Comparison of ENCODE assay signal across 1 cellular context in the genomic region with DNA sequence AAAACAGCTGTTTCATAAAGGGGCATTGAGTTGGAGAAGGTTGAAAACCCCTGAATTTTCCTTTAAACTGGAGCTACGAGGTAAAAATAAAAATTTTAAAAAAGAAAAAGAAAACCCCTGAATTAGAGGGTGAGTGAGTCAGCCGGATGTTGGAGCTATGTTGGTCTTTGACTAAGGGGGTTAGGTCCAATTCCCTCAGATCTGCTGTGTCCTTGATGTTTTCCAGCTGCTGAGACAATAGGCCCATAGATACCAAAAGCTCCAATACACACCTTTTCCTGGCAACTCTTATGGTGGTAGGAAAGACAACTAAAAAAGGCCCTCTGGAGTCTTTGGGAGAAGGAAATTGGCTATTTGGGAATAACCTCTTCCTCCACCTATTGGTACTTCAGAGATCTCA.
TF ChIP-seq lines count a peak whose summit lies in the region.

No MANE protein-coding gene starts in this region.

TF ChIP-seq in HepG2, 621 proteins besides CTCF, POLR2A, EP300 and RAD21 (continued from another document and continues in another):
- TF ChIP-seq, protein P1, sequence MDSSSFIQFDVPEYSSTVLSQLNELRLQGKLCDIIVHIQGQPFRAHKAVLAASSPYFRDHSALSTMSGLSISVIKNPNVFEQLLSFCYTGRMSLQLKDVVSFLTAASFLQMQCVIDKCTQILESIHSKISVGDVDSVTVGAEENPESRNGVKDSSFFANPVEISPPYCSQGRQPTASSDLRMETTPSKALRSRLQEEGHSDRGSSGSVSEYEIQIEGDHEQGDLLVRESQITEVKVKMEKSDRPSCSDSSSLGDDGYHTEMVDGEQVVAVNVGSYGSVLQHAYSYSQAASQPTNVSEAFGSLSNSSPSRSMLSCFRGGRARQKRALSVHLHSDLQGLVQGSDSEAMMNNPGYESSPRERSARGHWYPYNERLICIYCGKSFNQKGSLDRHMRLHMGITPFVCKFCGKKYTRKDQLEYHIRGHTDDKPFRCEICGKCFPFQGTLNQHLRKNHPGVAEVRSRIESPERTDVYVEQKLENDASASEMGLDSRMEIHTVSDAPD (CRISPR knock-in tag; IDR thresholded peaks at IDR 0.05) = 0 out of 2 replicates have a peak, but pooled peaks have one; percentile 28
- TF ChIP-seq ETV5 (CRISPR knock-in tag; IDR thresholded peaks at IDR 0.05; ENCODE audit: borderline replicate concordance) (peak; percentile 92), ZBTB7B (CRISPR knock-in tag; IDR thresholded peaks at IDR 0.05) (0 out of 2 replicates have a peak, but pooled peaks have one; percentile 42), FOXO1 (CRISPR knock-in tag; IDR thresholded peaks at IDR 0.05) (peak; percentile 44; the same call in 1 of the 2 replicates), FOSL1 (CRISPR knock-in tag; IDR thresholded peaks at IDR 0.05; ENCODE audit: borderline replicate concordance) (peak; percentile 75; the same call in 1 of the 2 replicates), RBFOX2 (IDR thresholded peaks at IDR 0.05; ENCODE audit: low read depth, low read length) (0 out of 2 replicates have a peak, but pooled peaks have one; percentile 12), HNF4A (CRISPR knock-in tag; IDR thresholded peaks at IDR 0.05) (peak; percentile 60), FOXA1 (IDR thresholded peaks at IDR 0.05) (no peak), FOXA1 (CRISPR knock-in tag; IDR thresholded peaks at IDR 0.05) (0 out of 2 replicates have a peak, but pooled peaks have one; percentile 39), CREM (IDR thresholded peaks at IDR 0.05) (peak; percentile 42), CREM (CRISPR knock-in tag; IDR thresholded peaks at IDR 0.05) (no peak), ZNF12 (CRISPR knock-in tag; IDR thresholded peaks at IDR 0.05) (peak; percentile 32; the same call in 1 of the 2 replicates), POLR2AphosphoS5 (IDR thresholded peaks at IDR 0.05; ENCODE audit: low read depth, low read length) (no peak), LCORL (IDR thresholded peaks at IDR 0.05) (no peak), LCORL (CRISPR knock-in tag; IDR thresholded peaks at IDR 0.05) (peak; percentile 66; the same call in 1 of the 2 replicates), ZNF615 (CRISPR knock-in tag; IDR thresholded peaks at IDR 0.05; ENCODE audit: borderline replicate concordance) (no peak), FOSL2 (CRISPR knock-in tag; IDR thresholded peaks at IDR 0.05) (peak; percentile 91), SOX5 (CRISPR knock-in tag; IDR thresholded peaks at IDR 0.05; ENCODE audit: borderline replicate concordance) (peak; percentile 89)
- TF ChIP-seq, protein P2, sequence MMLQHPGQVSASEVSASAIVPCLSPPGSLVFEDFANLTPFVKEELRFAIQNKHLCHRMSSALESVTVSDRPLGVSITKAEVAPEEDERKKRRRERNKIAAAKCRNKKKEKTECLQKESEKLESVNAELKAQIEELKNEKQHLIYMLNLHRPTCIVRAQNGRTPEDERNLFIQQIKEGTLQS (CRISPR knock-in tag; IDR thresholded peaks at IDR 0.05) = 0 out of 2 replicates have a peak, but pooled peaks have one; percentile 18
- TF ChIP-seq, protein P3, sequence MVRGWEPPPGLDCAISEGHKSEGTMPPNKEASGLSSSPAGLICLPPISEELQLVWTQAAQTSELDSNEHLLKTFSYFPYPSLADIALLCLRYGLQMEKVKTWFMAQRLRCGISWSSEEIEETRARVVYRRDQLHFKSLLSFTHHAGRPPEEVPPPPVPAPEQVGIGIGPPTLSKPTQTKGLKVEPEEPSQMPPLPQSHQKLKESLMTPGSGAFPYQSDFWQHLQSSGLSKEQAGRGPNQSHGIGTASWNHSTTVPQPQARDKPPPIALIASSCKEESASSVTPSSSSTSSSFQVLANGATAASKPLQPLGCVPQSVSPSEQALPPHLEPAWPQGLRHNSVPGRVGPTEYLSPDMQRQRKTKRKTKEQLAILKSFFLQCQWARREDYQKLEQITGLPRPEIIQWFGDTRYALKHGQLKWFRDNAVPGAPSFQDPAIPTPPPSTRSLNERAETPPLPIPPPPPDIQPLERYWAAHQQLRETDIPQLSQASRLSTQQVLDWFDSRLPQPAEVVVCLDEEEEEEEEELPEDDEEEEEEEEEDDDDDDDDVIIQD (CRISPR knock-in tag; IDR thresholded peaks at IDR 0.05; ENCODE audit: low read depth) = peak; percentile 58; the same call in 1 of the 2 replicates
- TF ChIP-seq, protein P4, sequence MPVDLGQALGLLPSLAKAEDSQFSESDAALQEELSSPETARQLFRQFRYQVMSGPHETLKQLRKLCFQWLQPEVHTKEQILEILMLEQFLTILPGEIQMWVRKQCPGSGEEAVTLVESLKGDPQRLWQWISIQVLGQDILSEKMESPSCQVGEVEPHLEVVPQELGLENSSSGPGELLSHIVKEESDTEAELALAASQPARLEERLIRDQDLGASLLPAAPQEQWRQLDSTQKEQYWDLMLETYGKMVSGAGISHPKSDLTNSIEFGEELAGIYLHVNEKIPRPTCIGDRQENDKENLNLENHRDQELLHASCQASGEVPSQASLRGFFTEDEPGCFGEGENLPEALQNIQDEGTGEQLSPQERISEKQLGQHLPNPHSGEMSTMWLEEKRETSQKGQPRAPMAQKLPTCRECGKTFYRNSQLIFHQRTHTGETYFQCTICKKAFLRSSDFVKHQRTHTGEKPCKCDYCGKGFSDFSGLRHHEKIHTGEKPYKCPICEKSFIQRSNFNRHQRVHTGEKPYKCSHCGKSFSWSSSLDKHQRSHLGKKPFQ (CRISPR knock-in tag; IDR thresholded peaks at IDR 0.05; ENCODE audit: insufficient replicate concordance) = peak; percentile 82
- TF ChIP-seq, protein P5, sequence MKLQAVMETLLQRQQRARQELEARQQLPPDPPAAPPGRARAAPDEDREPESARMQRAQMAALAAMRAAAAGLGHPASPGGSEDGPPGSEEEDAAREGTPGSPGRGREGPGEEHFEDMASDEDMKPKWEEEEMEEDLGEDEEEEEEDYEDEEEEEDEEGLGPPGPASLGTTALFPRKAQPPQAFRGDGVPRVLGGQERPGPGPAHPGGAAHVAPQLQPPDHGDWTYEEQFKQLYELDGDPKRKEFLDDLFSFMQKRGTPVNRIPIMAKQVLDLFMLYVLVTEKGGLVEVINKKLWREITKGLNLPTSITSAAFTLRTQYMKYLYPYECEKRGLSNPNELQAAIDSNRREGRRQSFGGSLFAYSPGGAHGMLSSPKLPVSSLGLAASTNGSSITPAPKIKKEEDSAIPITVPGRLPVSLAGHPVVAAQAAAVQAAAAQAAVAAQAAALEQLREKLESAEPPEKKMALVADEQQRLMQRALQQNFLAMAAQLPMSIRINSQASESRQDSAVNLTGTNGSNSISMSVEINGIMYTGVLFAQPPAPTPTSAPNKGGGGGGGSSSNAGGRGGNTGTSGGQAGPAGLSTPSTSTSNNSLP (IDR thresholded peaks at IDR 0.05; ENCODE audit: low read depth, low read length) = 0 out of 2 replicates have a peak, but pooled peaks have one; percentile 29
- TF ChIP-seq, protein P6, sequence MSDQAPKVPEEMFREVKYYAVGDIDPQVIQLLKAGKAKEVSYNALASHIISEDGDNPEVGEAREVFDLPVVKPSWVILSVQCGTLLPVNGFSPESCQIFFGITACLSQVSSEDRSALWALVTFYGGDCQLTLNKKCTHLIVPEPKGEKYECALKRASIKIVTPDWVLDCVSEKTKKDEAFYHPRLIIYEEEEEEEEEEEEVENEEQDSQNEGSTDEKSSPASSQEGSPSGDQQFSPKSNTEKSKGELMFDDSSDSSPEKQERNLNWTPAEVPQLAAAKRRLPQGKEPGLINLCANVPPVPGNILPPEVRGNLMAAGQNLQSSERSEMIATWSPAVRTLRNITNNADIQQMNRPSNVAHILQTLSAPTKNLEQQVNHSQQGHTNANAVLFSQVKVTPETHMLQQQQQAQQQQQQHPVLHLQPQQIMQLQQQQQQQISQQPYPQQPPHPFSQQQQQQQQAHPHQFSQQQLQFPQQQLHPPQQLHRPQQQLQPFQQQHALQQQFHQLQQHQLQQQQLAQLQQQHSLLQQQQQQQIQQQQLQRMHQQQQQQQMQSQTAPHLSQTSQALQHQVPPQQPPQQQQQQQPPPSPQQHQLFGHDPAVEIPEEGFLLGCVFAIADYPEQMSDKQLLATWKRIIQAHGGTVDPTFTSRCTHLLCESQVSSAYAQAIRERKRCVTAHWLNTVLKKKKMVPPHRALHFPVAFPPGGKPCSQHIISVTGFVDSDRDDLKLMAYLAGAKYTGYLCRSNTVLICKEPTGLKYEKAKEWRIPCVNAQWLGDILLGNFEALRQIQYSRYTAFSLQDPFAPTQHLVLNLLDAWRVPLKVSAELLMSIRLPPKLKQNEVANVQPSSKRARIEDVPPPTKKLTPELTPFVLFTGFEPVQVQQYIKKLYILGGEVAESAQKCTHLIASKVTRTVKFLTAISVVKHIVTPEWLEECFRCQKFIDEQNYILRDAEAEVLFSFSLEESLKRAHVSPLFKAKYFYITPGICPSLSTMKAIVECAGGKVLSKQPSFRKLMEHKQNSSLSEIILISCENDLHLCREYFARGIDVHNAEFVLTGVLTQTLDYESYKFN (CRISPR knock-in tag; conservative IDR thresholded peaks at IDR 0.05) = peak; percentile 69
- TF ChIP-seq, protein P7, sequence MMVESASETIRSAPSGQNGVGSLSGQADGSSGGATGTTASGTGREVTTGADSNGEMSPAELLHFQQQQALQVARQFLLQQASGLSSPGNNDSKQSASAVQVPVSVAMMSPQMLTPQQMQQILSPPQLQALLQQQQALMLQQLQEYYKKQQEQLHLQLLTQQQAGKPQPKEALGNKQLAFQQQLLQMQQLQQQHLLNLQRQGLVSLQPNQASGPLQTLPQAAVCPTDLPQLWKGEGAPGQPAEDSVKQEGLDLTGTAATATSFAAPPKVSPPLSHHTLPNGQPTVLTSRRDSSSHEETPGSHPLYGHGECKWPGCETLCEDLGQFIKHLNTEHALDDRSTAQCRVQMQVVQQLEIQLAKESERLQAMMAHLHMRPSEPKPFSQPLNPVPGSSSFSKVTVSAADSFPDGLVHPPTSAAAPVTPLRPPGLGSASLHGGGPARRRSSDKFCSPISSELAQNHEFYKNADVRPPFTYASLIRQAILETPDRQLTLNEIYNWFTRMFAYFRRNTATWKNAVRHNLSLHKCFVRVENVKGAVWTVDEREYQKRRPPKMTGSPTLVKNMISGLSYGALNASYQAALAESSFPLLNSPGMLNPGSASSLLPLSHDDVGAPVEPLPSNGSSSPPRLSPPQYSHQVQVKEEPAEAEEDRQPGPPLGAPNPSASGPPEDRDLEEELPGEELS (CRISPR knock-in tag; IDR thresholded peaks at IDR 0.05) = peak; percentile 62; the same call in 1 of the 2 replicates
- TF ChIP-seq, protein P8, sequence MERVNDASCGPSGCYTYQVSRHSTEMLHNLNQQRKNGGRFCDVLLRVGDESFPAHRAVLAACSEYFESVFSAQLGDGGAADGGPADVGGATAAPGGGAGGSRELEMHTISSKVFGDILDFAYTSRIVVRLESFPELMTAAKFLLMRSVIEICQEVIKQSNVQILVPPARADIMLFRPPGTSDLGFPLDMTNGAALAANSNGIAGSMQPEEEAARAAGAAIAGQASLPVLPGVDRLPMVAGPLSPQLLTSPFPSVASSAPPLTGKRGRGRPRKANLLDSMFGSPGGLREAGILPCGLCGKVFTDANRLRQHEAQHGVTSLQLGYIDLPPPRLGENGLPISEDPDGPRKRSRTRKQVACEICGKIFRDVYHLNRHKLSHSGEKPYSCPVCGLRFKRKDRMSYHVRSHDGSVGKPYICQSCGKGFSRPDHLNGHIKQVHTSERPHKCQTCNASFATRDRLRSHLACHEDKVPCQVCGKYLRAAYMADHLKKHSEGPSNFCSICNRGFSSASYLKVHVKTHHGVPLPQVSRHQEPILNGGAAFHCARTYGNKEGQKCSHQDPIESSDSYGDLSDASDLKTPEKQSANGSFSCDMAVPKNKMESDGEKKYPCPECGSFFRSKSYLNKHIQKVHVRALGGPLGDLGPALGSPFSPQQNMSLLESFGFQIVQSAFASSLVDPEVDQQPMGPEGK (CRISPR knock-in tag; IDR thresholded peaks at IDR 0.05) = 0 out of 2 replicates have a peak, but pooled peaks have one; percentile 25
- TF ChIP-seq, protein P9, sequence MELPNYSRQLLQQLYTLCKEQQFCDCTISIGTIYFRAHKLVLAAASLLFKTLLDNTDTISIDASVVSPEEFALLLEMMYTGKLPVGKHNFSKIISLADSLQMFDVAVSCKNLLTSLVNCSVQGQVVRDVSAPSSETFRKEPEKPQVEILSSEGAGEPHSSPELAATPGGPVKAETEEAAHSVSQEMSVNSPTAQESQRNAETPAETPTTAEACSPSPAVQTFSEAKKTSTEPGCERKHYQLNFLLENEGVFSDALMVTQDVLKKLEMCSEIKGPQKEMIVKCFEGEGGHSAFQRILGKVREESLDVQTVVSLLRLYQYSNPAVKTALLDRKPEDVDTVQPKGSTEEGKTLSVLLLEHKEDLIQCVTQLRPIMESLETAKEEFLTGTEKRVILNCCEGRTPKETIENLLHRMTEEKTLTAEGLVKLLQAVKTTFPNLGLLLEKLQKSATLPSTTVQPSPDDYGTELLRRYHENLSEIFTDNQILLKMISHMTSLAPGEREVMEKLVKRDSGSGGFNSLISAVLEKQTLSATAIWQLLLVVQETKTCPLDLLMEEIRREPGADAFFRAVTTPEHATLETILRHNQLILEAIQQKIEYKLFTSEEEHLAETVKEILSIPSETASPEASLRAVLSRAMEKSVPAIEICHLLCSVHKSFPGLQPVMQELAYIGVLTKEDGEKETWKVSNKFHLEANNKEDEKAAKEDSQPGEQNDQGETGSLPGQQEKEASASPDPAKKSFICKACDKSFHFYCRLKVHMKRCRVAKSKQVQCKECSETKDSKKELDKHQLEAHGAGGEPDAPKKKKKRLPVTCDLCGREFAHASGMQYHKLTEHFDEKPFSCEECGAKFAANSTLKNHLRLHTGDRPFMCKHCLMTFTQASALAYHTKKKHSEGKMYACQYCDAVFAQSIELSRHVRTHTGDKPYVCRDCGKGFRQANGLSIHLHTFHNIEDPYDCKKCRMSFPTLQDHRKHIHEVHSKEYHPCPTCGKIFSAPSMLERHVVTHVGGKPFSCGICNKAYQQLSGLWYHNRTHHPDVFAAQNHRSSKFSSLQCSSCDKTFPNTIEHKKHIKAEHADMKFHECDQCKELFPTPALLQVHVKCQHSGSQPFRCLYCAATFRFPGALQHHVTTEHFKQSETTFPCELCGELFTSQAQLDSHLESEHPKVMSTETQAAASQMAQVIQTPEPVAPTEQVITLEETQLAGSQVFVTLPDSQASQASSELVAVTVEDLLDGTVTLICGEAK (IDR thresholded peaks at IDR 0.05) = no peak
- TF ChIP-seq, protein P9 (CRISPR knock-in tag; IDR thresholded peaks at IDR 0.05) = no peak
